In genomic region chr4:11428161-11428700, GRCh38 we compare ENCODE assay signal across 8 cellular contexts. TPM values are rescaled to one million over a fixed set of nuclear protein-coding genes. Genes with fewer than 3 reads are reported as not detected.
DNase-seq lines count a peak whose midpoint lies in the region; ATAC-seq and TF ChIP-seq lines count a peak whose summit lies in the region.

No MANE protein-coding gene starts in this region.

- H3K4me3 Mint-ChIP-seq in activated T-helper 2 cell treated with anti-CD3 and anti-CD28 coated beads, Interferon-gamma antibody, Interleukin-2, Interleukin-4, amounts not matched to agents 10 μg/mL and 5 μg/mL and 100 μg/mL, durations not matched to agents 14 hours and 24 hours and 36 hours (ENCODE audit: low read depth): peak overlapping the region; percentile 82
- peak overlapping the region; percentile 75 to 80 for H3K4me3 Mint-ChIP-seq in stimulated activated naive CD8-positive, alpha-beta T cell treated with anti-CD3 and anti-CD28 coated beads, Interleukin-15, amount 100 ng/mL, for 72 hours

- in situ Hi-C loops in GM13976 (cut with MboI; ENCODE audit: low sequenced_read_pairs, unreplicated experiment): loop anchor here (10.0 kb wide), 1 partner anchor 683 kb away; no protein-coding TSS in a partner anchor

- no peak for TF ChIP-seq CTCF in GM13976 (IDR thresholded peaks at IDR 0.05; ENCODE audit: borderline replicate concordance, control extremely low read depth, extremely low read depth, insufficient read depth, missing control alignments)

- H3K4me1 ChIP-seq in iPS-18a (ENCODE audit: control insufficient read depth, low read depth, low read length): no peaks in the 10 kb centered on the region

- H3K36me3 ChIP-seq in iPS-18a (ENCODE audit: control insufficient read depth, low read depth, low read length): no peaks in the 10 kb centered on the region

- peaks cover 64% of the 10 kb centered on the region for H3K27me3 Mint-ChIP-seq in activated T-helper 2 cell treated with anti-CD3 and anti-CD28 coated beads, Interferon-gamma antibody, Interleukin-2, Interleukin-4, amounts not matched to agents 10 μg/mL and 5 μg/mL and 100 μg/mL, durations not matched to agents 14 hours and 24 hours and 36 hours (ENCODE audit: low read depth)
- peaks cover 47% of the 10 kb centered on the region for H3K27me3 Mint-ChIP-seq in stimulated activated naive CD8-positive, alpha-beta T cell treated with anti-CD3 and anti-CD28 coated beads, Interleukin-15, amount 100 ng/mL, for 72 hours

- H3K36me3 Mint-ChIP-seq in activated T-helper 2 cell treated with anti-CD3 and anti-CD28 coated beads, Interferon-gamma antibody, Interleukin-2, Interleukin-4, amounts not matched to agents 10 μg/mL and 5 μg/mL and 100 μg/mL, durations not matched to agents 14 hours and 24 hours and 36 hours (ENCODE audit: low read depth): no peaks in the 10 kb centered on the region

- no peaks in the 10 kb centered on the region for H3K9me3 ChIP-seq in iPS-18a (ENCODE audit: control insufficient read depth, low read depth, low read length)

- peak overlapping the region; percentile 67 for H3K4me3 ChIP-seq in iPS-18a (ENCODE audit: low read length)

- intact Hi-C loops in activated T-helper 2 cell treated with anti-CD3 and anti-CD28 coated beads, Interferon-gamma antibody, Interleukin-2, Interleukin-4, amounts not matched to agents 10 μg/mL and 5 μg/mL and 100 μg/mL, durations not matched to agents 14 hours and 24 hours and 36 hours (cut with micrococcal nuclease): loop anchor here (2.0 to 5.0 kb wide), 3 partner anchors 69 to 696 kb away; no protein-coding TSS in a partner anchor

- no peak overlapping the region for H3K9ac ChIP-seq in iPS-18a (ENCODE audit: low read length)

- H3K9me3 Mint-ChIP-seq in activated T-helper 2 cell treated with anti-CD3 and anti-CD28 coated beads, Interferon-gamma antibody, Interleukin-2, Interleukin-4, amounts not matched to agents 10 μg/mL and 5 μg/mL and 100 μg/mL, durations not matched to agents 14 hours and 24 hours and 36 hours: no peaks in the 10 kb centered on the region
- no peaks in the 10 kb centered on the region for H3K9me3 Mint-ChIP-seq in stimulated activated naive CD8-positive, alpha-beta T cell treated with anti-CD3 and anti-CD28 coated beads, Interleukin-15, amount 100 ng/mL, for 72 hours

- ATAC-seq in HG02763 (IDR thresholded peaks at IDR 0.05; ENCODE audit: unreplicated experiment): peak; percentile 10
- peak; percentile 11 for ATAC-seq in stimulated activated naive CD8-positive, alpha-beta T cell treated with anti-CD3 and anti-CD28 coated beads, Interleukin-15, amount 100 ng/mL, for 72 hours
- no peak for ATAC-seq in HG02588 (IDR thresholded peaks at IDR 0.05; ENCODE audit: unreplicated experiment)

- peak; percentile 42 for DNase-seq in GM13976 (ENCODE audit: low spot score)
- DNase-seq in activated T-helper 2 cell treated with anti-CD3 and anti-CD28 coated beads, Interferon-gamma antibody, Interleukin-2, Interleukin-4, amounts not matched to agents 10 μg/mL and 5 μg/mL and 100 μg/mL, durations not matched to agents 14 hours and 24 hours and 36 hours (ENCODE audit: low spot score): no peak
- no peak for DNase-seq in stimulated activated naive CD8-positive, alpha-beta T cell treated with anti-CD3 and anti-CD28 coated beads, Interleukin-15, amount 100 ng/mL, for 72 hours
- DNase-seq in hippocampal formation (lab: John Stamatoyannopoulos, UW): no peak
- no peak for DNase-seq in glomerular visceral epithelial cell (ENCODE audit: extremely low spot score)

- H3K27ac Mint-ChIP-seq in activated T-helper 2 cell treated with anti-CD3 and anti-CD28 coated beads, Interferon-gamma antibody, Interleukin-2, Interleukin-4, amounts not matched to agents 10 μg/mL and 5 μg/mL and 100 μg/mL, durations not matched to agents 14 hours and 24 hours and 36 hours: no peak overlapping the region
- no peak overlapping the region for H3K27ac Mint-ChIP-seq in stimulated activated naive CD8-positive, alpha-beta T cell treated with anti-CD3 and anti-CD28 coated beads, Interleukin-15, amount 100 ng/mL, for 72 hours

- peaks cover 10% of the 10 kb centered on the region for H3K4me1 Mint-ChIP-seq in activated T-helper 2 cell treated with anti-CD3 and anti-CD28 coated beads, Interferon-gamma antibody, Interleukin-2, Interleukin-4, amounts not matched to agents 10 μg/mL and 5 μg/mL and 100 μg/mL, durations not matched to agents 14 hours and 24 hours and 36 hours (ENCODE audit: low read depth)
- peaks cover 20% of the 10 kb centered on the region for H3K4me1 Mint-ChIP-seq in stimulated activated naive CD8-positive, alpha-beta T cell treated with anti-CD3 and anti-CD28 coated beads, Interleukin-15, amount 100 ng/mL, for 72 hours

- peaks cover 59% of the 10 kb centered on the region for H3K27me3 ChIP-seq in iPS-18a (ENCODE audit: control insufficient read depth, insufficient read depth, low read length)

- H3K27ac ChIP-seq in iPS-18a (ENCODE audit: low read length): no peak overlapping the region

RNA-seq across cellular contexts. Expression of gene HS3ST1, which starts 0.5 kb away (rescaled TPM):
- total RNA-seq in activated T-helper 2 cell treated with anti-CD3 and anti-CD28 coated beads, Interferon-gamma antibody, Interleukin-2, Interleukin-4, amounts not matched to agents 10 μg/mL and 5 μg/mL and 100 μg/mL, durations not matched to agents 14 hours and 24 hours and 36 hours: 2.0 and 2.5 TPM in 2 replicates
